In the genomic region with DNA sequence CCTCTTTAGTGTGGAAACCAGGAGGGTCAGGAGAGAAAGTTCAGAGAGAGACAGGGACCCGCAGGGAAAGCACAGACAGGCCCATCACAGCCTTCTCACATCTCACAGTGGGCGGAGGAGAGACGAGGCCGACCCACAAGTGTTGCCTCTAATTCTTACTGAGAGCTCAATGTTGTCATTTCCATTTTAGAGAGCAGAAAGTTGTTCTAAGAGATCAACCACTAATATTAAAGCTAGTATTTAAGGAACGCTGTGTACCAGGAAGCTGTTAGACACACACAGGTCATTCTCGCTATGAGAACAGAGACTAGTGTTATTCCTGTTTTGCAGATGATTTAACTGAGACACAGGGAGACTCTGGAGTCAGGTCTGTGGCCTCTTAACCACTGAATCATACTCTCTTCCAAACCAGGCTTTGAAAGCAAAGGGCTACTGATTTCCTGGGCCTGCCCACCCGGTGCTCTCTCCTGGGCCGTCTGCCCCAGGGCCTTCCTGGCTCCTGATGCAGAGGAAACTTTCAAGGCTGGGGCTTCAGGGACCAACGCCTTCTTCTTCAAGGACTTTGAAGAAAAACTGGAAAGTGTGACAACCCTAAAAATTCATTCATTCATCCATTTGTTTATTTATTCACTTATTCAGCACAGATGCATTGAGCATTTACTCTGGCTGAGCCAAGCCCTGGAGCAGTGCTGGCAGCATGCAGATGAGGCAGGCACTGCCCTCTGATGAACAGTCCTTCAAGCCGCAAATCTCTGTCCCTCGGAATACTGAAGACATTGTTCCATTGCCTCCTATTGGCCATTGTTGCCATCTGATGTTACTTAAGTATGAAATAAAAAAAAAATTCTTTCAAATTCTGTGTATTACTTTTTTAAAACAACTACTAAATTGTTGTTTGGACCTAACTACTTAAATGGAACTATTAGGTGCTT, we compare ENCODE assay signal across 9 cellular contexts. TPM values are rescaled to one million over a fixed set of nuclear protein-coding genes. Genes with fewer than 3 reads are reported as not detected.
DNase-seq lines count a peak whose midpoint lies in the region; ATAC-seq and TF ChIP-seq lines count a peak whose summit lies in the region.
"Had no signal": no experiment of that assay in that cellular context is flagged by ENCODE, and none has a peak within 500 bp of the region (broad histone marks: within the 10 kb centered on the region; RNA-seq: fewer than 3 reads in every experiment).

No MANE protein-coding gene starts in this region.

- no peak overlapping the region for H3K23ac ChIP-seq in neuronal stem cell (ENCODE audit: low read depth, low read length, poor library complexity)

- no peak overlapping the region for H4K8ac ChIP-seq in neuronal stem cell (ENCODE audit: low read depth, low read length)

- H3K4me3 ChIP-seq in fibroblast of the aortic adventitia (ENCODE audit: low read depth, low read length) (no peak overlapping the region), neuronal stem cell (ENCODE audit: low read length in 2 of 2) (no peak overlapping the region), sigmoid colon (no peak overlapping the region)
- H3K4me3 ChIP-seq: SJCRH30 had no signal

- no peak overlapping the region for H3K18ac ChIP-seq in neuronal stem cell (ENCODE audit: low read length)

- WGBS in neuronal stem cell (ENCODE audit: extremely low coverage in 2 of 2, insufficient read length in 2 of 2, insufficient replicate concordance in 1 of 2), 2 donors, result no CpG with 5 or more reads among the region's 11 CpGs
- 68 to 80% methylated on average over 11 of the region's 11 CpGs for WGBS in sigmoid colon, 2 donors

- peak overlapping the region; percentile 56 for H2AFZ ChIP-seq in neuronal stem cell (ENCODE audit: low read length)

- H3K27ac ChIP-seq in neuronal stem cell (replicated peaks; ENCODE audit: low read length) (no peak overlapping the region), sigmoid colon (peak overlapping the region in 2 of 4 donors; percentile 35 to 51)
- H3K27ac ChIP-seq: SJCRH30 had no signal

- no peak overlapping the region for H2BK5ac ChIP-seq in neuronal stem cell (ENCODE audit: low read length)

- intact Hi-C loops in sigmoid colon (cut with DNase I), result no loop called here

- no peak overlapping the region for H3K4ac ChIP-seq in neuronal stem cell (ENCODE audit: low read length)

- H3K4me1 ChIP-seq in neuronal stem cell (ENCODE audit: control insufficient read depth in 2 of 2, insufficient read depth in 1 of 2, low read depth in 1 of 2, low read length in 2 of 2), result peaks cover 1 to 3% of the 10 kb centered on the region in 2 donors
- peaks cover 0 to 10% (median 0%) of the 10 kb centered on the region in 4 donors for H3K4me1 ChIP-seq in sigmoid colon

- H3K9me3 ChIP-seq in neuronal stem cell (replicated peaks in 1 of 2; ENCODE audit: control insufficient read depth in 2 of 2, insufficient read depth in 1 of 2, low read depth in 1 of 2, low read length in 2 of 2) (peaks cover 2 to 5% of the 10 kb centered on the region in 2 donors), sigmoid colon (no peaks in the 10 kb centered on the region)
- H3K9me3 ChIP-seq: SJCRH30 had no signal

- H3K79me1 ChIP-seq in neuronal stem cell (ENCODE audit: low read depth, low read length), result no peaks in the 10 kb centered on the region

- H3K36me3 ChIP-seq in neuronal stem cell (replicated peaks in 1 of 2; ENCODE audit: control insufficient read depth in 2 of 2, insufficient read depth in 2 of 2, low read length in 2 of 2) (no peaks in the 10 kb centered on the region), sigmoid colon (no peaks in the 10 kb centered on the region)
- H3K36me3 ChIP-seq: SJCRH30 had no signal

- TF ChIP-seq CTCF in AG09319 (IDR thresholded peaks at IDR 0.05; ENCODE audit: low read depth, low read length) (peak; percentile 18), fibroblast of the aortic adventitia (IDR thresholded peaks at IDR 0.05; ENCODE audit: insufficient read depth, low read length) (no peak), sigmoid colon (IDR thresholded peaks at IDR 0.05) (no peak)

- H2BK120ac ChIP-seq in neuronal stem cell (ENCODE audit: low read depth, low read length), result no peak overlapping the region

- TF ChIP-seq POLR2A in sigmoid colon (IDR thresholded peaks at IDR 0.05), result no peak

- H2AK5ac ChIP-seq in neuronal stem cell (ENCODE audit: low read depth, low read length), result no peak overlapping the region

- H2BK15ac ChIP-seq in neuronal stem cell (ENCODE audit: low read length), result no peak overlapping the region

- no peak overlapping the region for H4K91ac ChIP-seq in neuronal stem cell (ENCODE audit: low read depth, low read length, poor library complexity)

- TF ChIP-seq EP300 in sigmoid colon (IDR thresholded peaks at IDR 0.05), result no peak

- H3K4me2 ChIP-seq in neuronal stem cell (ENCODE audit: insufficient read depth, low read length, poor library complexity, severe bottlenecking), result no peak overlapping the region

- DNase-seq in AG09319 (ENCODE audit: extremely low read depth, low read depth) (no peak), fibroblast of the aortic adventitia (ENCODE audit: low read depth) (peak; percentile 17), neuronal stem cell (ENCODE audit: low spot score) (no peak), mucosa of gallbladder (ENCODE audit: low spot score) (no peak), cerebellar nuclear complex (lab: John Stamatoyannopoulos, UW) (no peak), sigmoid colon (no peak)
- DNase-seq: SJCRH30 had no signal

- no peak overlapping the region for H2BK12ac ChIP-seq in neuronal stem cell (ENCODE audit: low read length)

- H3K27me3 ChIP-seq in neuronal stem cell (ENCODE audit: control insufficient read depth in 3 of 3, insufficient read depth in 3 of 3, low read depth in 1 of 3, low read length in 3 of 3) (peaks cover 0 to 18% (median 1%) of the 10 kb centered on the region in 3 experiments), sigmoid colon (no peaks in the 10 kb centered on the region)

- peak; percentile 60 for ATAC-seq in SK-N-SH treated with all-trans-retinoic acid at 6 μM for 48 hours
- ATAC-seq in HG03108 (IDR thresholded peaks at IDR 0.05; ENCODE audit: unreplicated experiment), result no peak

- no peak overlapping the region for H3K14ac ChIP-seq in neuronal stem cell (ENCODE audit: low read length)

- no peak overlapping the region for H3K9ac ChIP-seq in neuronal stem cell (ENCODE audit: low read depth, low read length, poor library complexity)

TF ChIP-seq in SK-N-SH treated with all-trans-retinoic acid at 6 μM for 48 hours, 23 proteins besides CTCF, POLR2A, EP300 and RAD21:
- TF ChIP-seq ISL1 (CRISPR knock-in tag; IDR thresholded peaks at IDR 0.05), result no peak

RNA-seq across cellular contexts. Expression of a gene that starts 37.2 kb away (rescaled TPM):
- total RNA-seq in fibroblast of the aortic adventitia (ENCODE audit: low replicate concordance), result 45.8 and 68.7 TPM in 2 replicates
- 58.5 TPM for polyA plus RNA-seq in neuronal stem cell (2013, experiment 1 of 2)
- polyA plus RNA-seq in neuronal stem cell (2013, experiment 2 of 2), result 59.1 TPM
- 131 TPM for total RNA-seq in mucosa of gallbladder
- total RNA-seq in sigmoid colon, result 10 to 100 TPM; 36.1 to 57.9 (median 43.2) TPM
- polyA plus RNA-seq in sigmoid colon, result 10 to 100 TPM; 20.3 to 52.9 (median 34.8) TPM
